Comparison of ENCODE assay signal across 8 cellular contexts in the genomic region with DNA sequence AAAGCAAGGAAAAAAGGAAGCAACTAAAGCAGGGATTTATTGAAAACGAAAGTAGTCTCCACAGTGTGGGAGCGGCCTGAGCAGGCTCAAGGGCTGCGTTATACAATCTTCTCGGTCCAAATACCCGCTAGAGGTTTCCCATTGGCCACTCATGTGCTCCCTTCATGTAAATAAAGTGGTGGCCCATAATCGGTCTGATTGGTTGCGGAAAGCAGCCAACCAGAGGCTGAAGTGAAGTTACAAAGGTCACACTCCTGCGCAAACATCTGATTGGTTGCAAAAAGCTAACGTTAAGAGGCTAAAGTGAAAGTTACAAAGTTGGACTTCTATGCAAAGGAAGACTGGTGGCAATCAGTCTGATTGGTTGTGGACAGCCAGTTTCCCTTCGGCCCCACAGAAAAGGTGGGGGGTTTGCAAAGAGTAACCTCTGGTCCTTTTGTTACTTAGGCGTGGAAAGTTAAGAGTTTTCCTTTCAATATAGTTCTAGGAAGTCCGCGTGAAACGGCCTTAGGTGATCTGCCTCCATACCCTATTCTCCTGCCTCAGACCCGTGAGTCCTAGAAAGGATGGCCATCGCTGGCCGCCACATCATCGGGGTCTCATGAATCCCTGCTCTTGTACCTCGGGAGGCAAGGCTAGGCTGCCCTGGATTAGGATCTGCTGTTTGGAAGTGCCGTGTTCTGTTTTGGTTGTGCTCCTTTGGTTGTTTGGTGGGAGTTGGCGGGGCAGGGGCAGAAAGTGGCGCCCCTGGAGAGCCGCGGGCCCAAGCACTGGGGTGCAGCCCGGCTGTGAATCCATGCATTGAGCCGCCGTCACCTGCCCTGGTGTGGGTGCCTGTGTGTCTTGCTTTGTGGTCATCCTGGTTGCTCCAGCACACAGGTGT.
DNase-seq lines count a peak whose midpoint lies in the region; ATAC-seq and TF ChIP-seq lines count a peak whose summit lies in the region.

No MANE protein-coding gene starts in this region.

- H3K4me3 ChIP-seq in GM06990 (replicated peaks; ENCODE audit: low read depth, low read length) (peak overlapping the region; percentile 64), gastrocnemius medialis (peak overlapping the region; percentile 63 to 79 (median 66))

- H3K9me3 ChIP-seq in gastrocnemius medialis = no peaks in the 10 kb centered on the region

- intact Hi-C loops in head of caudate nucleus (cut with DNase I) = no loop called here
- intact Hi-C loops in gastrocnemius medialis (cut with DNase I; ENCODE audit: low total_unique reads) = no loop called here

- peak; percentile 59 for DNase-seq in GM06990 (ENCODE audit: extremely low read depth, insufficient read length)
- DNase-seq in NCI-H774 (lab: John Stamatoyannopoulos, UW) = peak; percentile 79
- peak; percentile 57 to 60 for DNase-seq in activated T-cell treated with anti-CD3 and anti-CD28 coated beads, Interleukin-2, amount 50 U/mL, for 48 hours
- peak in 22 of 42 donors; percentile 17 to 59 (median 43) for DNase-seq in head of caudate nucleus
- DNase-seq in gastrocnemius medialis = peak; percentile 53 to 64
- no peak for DNase-seq in NCI-H1092 treated with DMSO at 0.1 percent for 48 hours (lab: John Stamatoyannopoulos, UW)
- no peak for DNase-seq in COLO829 (ENCODE audit: low spot score)

- H3K27ac ChIP-seq in gastrocnemius medialis = peak overlapping the region; percentile 45 to 71 (median 58)

- no peak for TF ChIP-seq CTCF in GM06990 (IDR thresholded peaks at IDR 0.05; ENCODE audit: insufficient read depth, low read length, poor library complexity, severe bottlenecking)
- no peak for TF ChIP-seq CTCF in gastrocnemius medialis (IDR thresholded peaks at IDR 0.05 in 4 of 5, conservative IDR thresholded peaks at IDR 0.05 in 1 of 5)

- no peaks in the 10 kb centered on the region for H3K4me1 ChIP-seq in gastrocnemius medialis

- no peaks in the 10 kb centered on the region for H3K36me3 ChIP-seq in GM06990 (ENCODE audit: control insufficient read depth, insufficient read depth, low read length)
- no peaks in the 10 kb centered on the region for H3K36me3 ChIP-seq in gastrocnemius medialis

- in situ Hi-C loops in gastrocnemius medialis (cut with MboI; ENCODE audit: low sequenced_read_pairs in 4 of 4) = no loop called here

- H3K27me3 ChIP-seq in GM06990 (replicated peaks; ENCODE audit: control insufficient read depth, insufficient read depth, low read length) (no peaks in the 10 kb centered on the region), gastrocnemius medialis (peaks cover 0 to 7% (median 0%) of the 10 kb centered on the region in 3 donors)

- ATAC-seq in HG02610 (IDR thresholded peaks at IDR 0.05; ENCODE audit: unreplicated experiment) = peak; percentile 85
- ATAC-seq in gastrocnemius medialis = peak; percentile 85

- TF ChIP-seq POLR2A in gastrocnemius medialis (IDR thresholded peaks at IDR 0.05) = no peak

Comparison
In these comparisons a context has a peak if more than half of its experiments do, and no peak if none do; other contexts are left out.
1. DNase-seq: peak in GM06990 (single experiment), NCI-H774 (single experiment), activated T-cell treated with anti-CD3 and anti-CD28 coated beads, Interleukin-2, amount 50 U/mL, for 48 hours (2 of 2), head of caudate nucleus (22 of 42) and gastrocnemius medialis (2 of 2); none in NCI-H1092 treated with DMSO at 0.1 percent for 48 hours (single experiment) and COLO829 (single experiment).